11 cellular contexts compared by ENCODE assay signal in the genomic region with DNA sequence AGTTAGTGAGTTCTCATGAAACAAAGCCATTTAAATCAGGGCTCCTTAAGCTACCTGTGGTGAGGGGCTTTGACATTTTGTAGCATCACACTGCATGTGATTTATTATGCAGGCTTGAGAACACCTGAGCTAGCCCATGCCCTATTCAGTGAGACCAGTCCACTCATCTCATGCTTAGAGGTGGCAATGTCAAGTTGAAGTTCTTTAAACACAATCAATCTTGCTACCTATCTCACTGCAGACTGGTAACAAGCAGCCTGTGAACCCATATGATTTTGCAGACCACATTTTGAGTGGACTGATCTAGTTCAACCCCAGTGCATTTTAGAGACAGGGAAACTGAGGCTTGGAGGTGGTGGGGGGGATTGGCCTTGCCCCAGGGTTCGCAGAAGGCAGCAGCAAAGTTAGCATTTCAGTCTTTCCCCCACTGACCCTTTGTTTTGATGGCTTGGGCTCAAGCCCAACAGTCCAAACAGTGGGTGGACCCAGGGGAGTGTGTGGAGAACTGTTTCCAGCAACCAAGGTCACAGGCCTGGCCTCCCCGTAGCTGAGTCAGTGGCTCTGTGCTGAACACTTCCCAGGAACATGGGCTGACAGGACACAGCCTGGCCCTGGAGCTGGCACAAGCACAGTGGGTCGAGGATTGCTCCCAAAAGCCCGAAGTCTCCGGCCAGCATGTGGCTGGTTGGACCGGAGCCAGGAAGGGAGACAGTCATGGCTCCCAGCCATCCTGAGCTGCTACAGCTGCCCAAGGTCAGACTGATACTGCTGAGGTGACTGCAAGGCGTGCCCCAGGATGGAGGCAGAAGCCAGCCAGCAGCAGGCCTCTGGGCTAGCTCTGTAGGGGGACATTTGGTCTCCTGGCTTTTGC.
DNase-seq lines count a peak whose midpoint lies in the region; ATAC-seq and TF ChIP-seq lines count a peak whose summit lies in the region.
"Had no signal": no experiment of that assay in that cellular context is flagged by ENCODE, and none has a peak within 500 bp of the region (broad histone marks: within the 10 kb centered on the region; RNA-seq: fewer than 3 reads in every experiment).

No MANE protein-coding gene starts in this region.

- H3K79me2 ChIP-seq in parathyroid adenoma = no peaks in the 10 kb centered on the region

- no peak overlapping the region for H3K4me3 Mint-ChIP-seq in T-helper 17 cell
- H3K4me3 Mint-ChIP-seq: central memory CD8-positive, alpha-beta T cell; IgD-negative memory B cell had no signal

- no peaks in the 10 kb centered on the region for H3K27me3 Mint-ChIP-seq in T-helper 17 cell
- H3K27me3 Mint-ChIP-seq: central memory CD8-positive, alpha-beta T cell; IgD-negative memory B cell had no signal

- no CpG with 5 or more reads among the region's 7 CpGs for WGBS in gastroesophageal sphincter (ENCODE audit: low coverage in 1 of 2), 2 donors

- TF ChIP-seq CTCF in gastroesophageal sphincter (IDR thresholded peaks at IDR 0.05) (no peak), parathyroid adenoma (IDR thresholded peaks at IDR 0.05) (no peak), WERI-Rb-1 (IDR thresholded peaks at IDR 0.05; ENCODE audit: low read depth, low read length) (no peak)

- H3K36me3 Mint-ChIP-seq in T-helper 17 cell (ENCODE audit: low read depth) = no peaks in the 10 kb centered on the region

- H2AFZ ChIP-seq in parathyroid adenoma = peak overlapping the region; percentile 51

- no peaks in the 10 kb centered on the region for H3K27me3 ChIP-seq in gastroesophageal sphincter
- H3K27me3 ChIP-seq in parathyroid adenoma (ENCODE audit: control insufficient read depth, insufficient read depth, low read length) = no peaks in the 10 kb centered on the region
- no peaks in the 10 kb centered on the region for H3K27me3 ChIP-seq in WERI-Rb-1 (ENCODE audit: insufficient read depth, low read depth, severe bottlenecking)

- H3K9me3 ChIP-seq in T-helper 17 cell (ENCODE audit: control insufficient read depth, low read length, poor library complexity, severe bottlenecking) (no peaks in the 10 kb centered on the region), gastroesophageal sphincter (no peaks in the 10 kb centered on the region), parathyroid adenoma (ENCODE audit: control insufficient read depth, low read length) (no peaks in the 10 kb centered on the region), WERI-Rb-1 (ENCODE audit: severe bottlenecking) (no peaks in the 10 kb centered on the region)

- H3K4me1 Mint-ChIP-seq in T-helper 17 cell = peaks cover 22% of the 10 kb centered on the region

- peaks cover 0 to 49% (median 17%) of the 10 kb centered on the region in 3 donors for H3K4me1 ChIP-seq in gastroesophageal sphincter
- H3K4me1 ChIP-seq in parathyroid adenoma = peaks cover 5% of the 10 kb centered on the region

- H3K4me3 ChIP-seq in gastroesophageal sphincter = no peak overlapping the region
- H3K4me3 ChIP-seq in parathyroid adenoma (ENCODE audit: low read depth, low read length) = no peak overlapping the region
- H3K4me3 ChIP-seq in WERI-Rb-1 (ENCODE audit: low read depth, low read length) = no peak overlapping the region

- peak overlapping the region; percentile 1 to 81 (median 62) for H3K27ac ChIP-seq in gastroesophageal sphincter
- H3K27ac ChIP-seq in parathyroid adenoma = no peak overlapping the region
- no peak overlapping the region for H3K27ac ChIP-seq in WERI-Rb-1

- H3K27ac Mint-ChIP-seq in T-helper 17 cell = peak overlapping the region; percentile 85
- H3K27ac Mint-ChIP-seq: IgD-negative memory B cell had no signal

- DNase-seq in COR-L47 (lab: John Stamatoyannopoulos, UW) = peak; percentile 11
- no peak for DNase-seq in T-helper 17 cell
- DNase-seq in WERI-Rb-1 = no peak
- DNase-seq: DMS79 treated with DMSO at 0.1 percent for 48 hours had no signal

- no peak for TF ChIP-seq EP300 in gastroesophageal sphincter (IDR thresholded peaks at IDR 0.05)

- H3K4me2 ChIP-seq in parathyroid adenoma (ENCODE audit: low read length) = peak overlapping the region; percentile 28

- ATAC-seq in T-helper 17 cell (no peak), gastroesophageal sphincter (peak; percentile 91), GM18505 (IDR thresholded peaks at IDR 0.05; ENCODE audit: unreplicated experiment) (no peak), HG02981 (IDR thresholded peaks at IDR 0.05; ENCODE audit: unreplicated experiment) (no peak), HG02973 (IDR thresholded peaks at IDR 0.05; ENCODE audit: unreplicated experiment) (no peak)

- H3K36me3 ChIP-seq in gastroesophageal sphincter (no peaks in the 10 kb centered on the region), parathyroid adenoma (ENCODE audit: control insufficient read depth, insufficient read depth, low read length) (no peaks in the 10 kb centered on the region), WERI-Rb-1 (no peaks in the 10 kb centered on the region)

- no peak overlapping the region for H3K9ac ChIP-seq in parathyroid adenoma

- TF ChIP-seq POLR2A in gastroesophageal sphincter (IDR thresholded peaks at IDR 0.05) (no peak), GM18505 (IDR thresholded peaks at IDR 0.05; ENCODE audit: borderline replicate concordance, extremely low read depth, insufficient read depth, insufficient read length) (no peak)

Comparison
In these comparisons a context has a peak if more than half of its experiments do, and no peak if none do; other contexts are left out.
1. H3K27ac ChIP-seq: peak in gastroesophageal sphincter (4 of 4); none in parathyroid adenoma (single experiment) and WERI-Rb-1 (single experiment).